In genomic region chr15:63615935-63616334, GRCh38 we compare ENCODE assay signal across 23 cellular contexts. TPM values are rescaled to one million over a fixed set of nuclear protein-coding genes. Genes with fewer than 3 reads are reported as not detected.
DNase-seq lines count a peak whose midpoint lies in the region; ATAC-seq, FAIRE-seq and TF ChIP-seq lines count a peak whose summit lies in the region.
"Had no signal": no experiment of that assay in that cellular context is flagged by ENCODE, and none has a peak within 500 bp of the region (broad histone marks: within the 10 kb centered on the region; RNA-seq: fewer than 3 reads in every experiment).

No MANE protein-coding gene starts in this region.

- DNase-seq in HPDE6-E6E7 (ENCODE audit: extremely low spot score) (peak; percentile 29), RCC 7860 (ENCODE audit: low spot score) (no peak), iPS-NIHi11 (ENCODE audit: low spot score) (peak; percentile 29), NCI-H1694 treated with DMSO at 0.1 percent for 48 hours (lab: John Stamatoyannopoulos, UW) (no peak), pancreas (no peak), NCI-H2196 treated with DMSO at 0.1 percent for 48 hours (lab: John Stamatoyannopoulos, UW; ENCODE audit: unreplicated experiment) (no peak)
- DNase-seq: activated CD4-positive, alpha-beta T cell treated with anti-CD3 and anti-CD28 coated beads for 48 hours; activated naive CD8-positive, alpha-beta T cell treated with anti-CD3 and anti-CD28 coated beads, Interleukin-2, amount 50 U/mL, for 24 hours; brain microvascular endothelial cell; CD4-positive, alpha-beta T cell; colonic mucosa; GF-D8; H7; NCI-H1930; NCI-H345; psoas muscle; SJCRH30; stimulated activated CD4-positive, alpha-beta T cell treated with anti-CD3 and anti-CD28 coated beads, Interleukin-2, amount 100 ng/mL, for 24 hours; testis had no signal

- peak overlapping the region; percentile 42 for H3K27ac ChIP-seq in parathyroid adenoma
- no peak overlapping the region for H3K27ac ChIP-seq in pancreas
- H3K27ac ChIP-seq: brain microvascular endothelial cell, colonic mucosa, psoas muscle, SJCRH30, testis had no signal

- H3K4me1 ChIP-seq in parathyroid adenoma = peaks cover 4% of the 10 kb centered on the region
- H3K4me1 ChIP-seq in pancreas = no peaks in the 10 kb centered on the region
- H3K4me1 ChIP-seq: testis had no signal

- FAIRE-seq in RCC 7860 (lab: Jason Lieb, UNC) (peak; percentile 4), pancreas (lab: Jason Lieb, UNC) (no peak)
- FAIRE-seq: endometrium had no signal

- 87 to 92% methylated on average over 3 of the region's 3 CpGs for WGBS in pancreas, 2 donors

- intact Hi-C loops in pancreas (cut with DNase I) = no loop called here

- no peak for ATAC-seq in pancreas
- ATAC-seq: activated naive CD8-positive, alpha-beta T cell treated with anti-CD3 and anti-CD28 coated beads, Interleukin-2, amount 50 U/mL, for 24 hours; left lobe of liver; psoas muscle; stimulated activated memory B cell treated with anti-CD40 and anti-IgM and Interleukin-4, amounts not matched to agents 10 μg/mL and 1 μg/mL and 100 μg/mL, for 72 hours had no signal

- H3K4me2 ChIP-seq in parathyroid adenoma (ENCODE audit: low read length) = peak overlapping the region; percentile 54

- H2AFZ ChIP-seq in parathyroid adenoma = no peak overlapping the region

- TF ChIP-seq CTCF in parathyroid adenoma (IDR thresholded peaks at IDR 0.05) (no peak), pancreas (IDR thresholded peaks at IDR 0.05) (no peak)

- no peak overlapping the region for H3K4me3 ChIP-seq in parathyroid adenoma (ENCODE audit: low read depth, low read length)
- no peak overlapping the region for H3K4me3 ChIP-seq in pancreas
- H3K4me3 ChIP-seq: colonic mucosa, psoas muscle, SJCRH30, testis had no signal

- H3K79me2 ChIP-seq in parathyroid adenoma = no peaks in the 10 kb centered on the region

- H3K27me3 ChIP-seq in parathyroid adenoma (ENCODE audit: control insufficient read depth, insufficient read depth, low read length) = no peaks in the 10 kb centered on the region
- no peaks in the 10 kb centered on the region for H3K27me3 ChIP-seq in pancreas
- H3K27me3 ChIP-seq: brain microvascular endothelial cell, colonic mucosa, SJCRH30, testis had no signal

- no peak overlapping the region for H3K9ac ChIP-seq in parathyroid adenoma

- H3K9me3 ChIP-seq in parathyroid adenoma (ENCODE audit: control insufficient read depth, low read length) (no peaks in the 10 kb centered on the region), pancreas (no peaks in the 10 kb centered on the region)
- H3K9me3 ChIP-seq: colonic mucosa, psoas muscle, SJCRH30, testis had no signal

- H3K36me3 ChIP-seq in parathyroid adenoma (ENCODE audit: control insufficient read depth, insufficient read depth, low read length) = no peaks in the 10 kb centered on the region
- peaks cover 0 to 36% (median 9%) of the 10 kb centered on the region in 3 donors for H3K36me3 ChIP-seq in pancreas
- H3K36me3 ChIP-seq: colonic mucosa had no signal

RNA-seq across cellular contexts. Expression of gene FBXL22, which starts 18.7 kb away (rescaled TPM):
- 1 to 10 TPM in 2 of 6 donors, under 1 TPM in 4; 0.28 to 2.1 (median 0.66) TPM for total RNA-seq in pancreas
- polyA plus RNA-seq in pancreas = under 1 TPM; 0.87 to 0.94 TPM

Comparison
In these comparisons a context has a peak if more than half of its experiments do, and no peak if none do; other contexts are left out.
1. DNase-seq: peak in HPDE6-E6E7 (single experiment) and iPS-NIHi11 (single experiment); none in RCC 7860 (single experiment), NCI-H1694 treated with DMSO at 0.1 percent for 48 hours (single experiment), pancreas (0 of 6) and NCI-H2196 treated with DMSO at 0.1 percent for 48 hours (single experiment).